Comparison of ENCODE assay signal across 18 cellular contexts in the genomic region with DNA sequence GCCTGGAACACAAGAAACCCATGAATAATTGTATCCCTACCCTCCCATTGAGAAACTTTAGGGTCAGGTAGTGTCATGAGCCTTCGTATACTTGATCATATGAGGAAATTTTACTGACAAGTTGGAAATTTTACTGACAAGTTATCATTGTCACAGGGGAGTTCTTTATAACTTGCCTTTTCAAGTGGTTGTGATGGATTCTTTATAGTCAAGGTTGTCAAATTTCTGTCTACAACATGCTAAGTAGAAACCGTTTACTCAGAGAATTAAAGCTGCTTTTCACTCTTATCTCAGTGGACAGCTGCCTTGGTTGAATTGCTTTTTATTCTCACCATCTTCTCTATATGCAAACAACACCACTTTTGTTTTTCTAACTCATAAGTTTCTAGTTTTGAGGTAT.
DNase-seq lines count a peak whose midpoint lies in the region; ATAC-seq and TF ChIP-seq lines count a peak whose summit lies in the region.
"Had no signal": no experiment of that assay in that cellular context is flagged by ENCODE, and none has a peak within 500 bp of the region (broad histone marks: within the 10 kb centered on the region; RNA-seq: fewer than 3 reads in every experiment).

No MANE protein-coding gene starts in this region.

- H3K27me3 ChIP-seq in hepatocyte (no peaks in the 10 kb centered on the region), trophoblast cell (ENCODE audit: insufficient read depth, low read length) (no peaks in the 10 kb centered on the region)
- H3K27me3 ChIP-seq: BE2C, BLaER1 had no signal

- H3K36me3 ChIP-seq in hepatocyte (replicated peaks; ENCODE audit: insufficient read depth, low read depth) (no peaks in the 10 kb centered on the region), trophoblast cell (ENCODE audit: control insufficient read depth in 1 of 2, insufficient read depth in 2 of 2, low read length in 2 of 2) (no peaks in the 10 kb centered on the region)
- H3K36me3 ChIP-seq: BE2C, BLaER1 had no signal

- H3K4me3 ChIP-seq in hepatocyte (no peak overlapping the region), trophoblast cell (ENCODE audit: low read depth, low read length) (no peak overlapping the region)
- H3K4me3 ChIP-seq: BLaER1 had no signal

- H3K4me2 ChIP-seq in hepatocyte, result peak overlapping the region; percentile 4
- no peak overlapping the region for H3K4me2 ChIP-seq in trophoblast cell (ENCODE audit: low read length)
- H3K4me2 ChIP-seq: BLaER1 had no signal

- H3K79me2 ChIP-seq in hepatocyte (no peaks in the 10 kb centered on the region), trophoblast cell (ENCODE audit: control insufficient read depth, insufficient read depth, low read length, poor library complexity) (no peaks in the 10 kb centered on the region)

- no peak overlapping the region for H4K12ac ChIP-seq in trophoblast cell (ENCODE audit: low read depth, low read length)

- no peak overlapping the region for H3K4ac ChIP-seq in trophoblast cell (ENCODE audit: low read depth, low read length)

- no peaks in the 10 kb centered on the region for H3K79me1 ChIP-seq in trophoblast cell (ENCODE audit: low read length)

- H3K4me1 ChIP-seq in hepatocyte (ENCODE audit: insufficient read depth) (no peaks in the 10 kb centered on the region), trophoblast cell (ENCODE audit: control insufficient read depth in 1 of 2, insufficient read depth in 2 of 2, low read length in 2 of 2) (no peaks in the 10 kb centered on the region)
- H3K4me1 ChIP-seq: BE2C, BLaER1 had no signal

- H2BK120ac ChIP-seq in trophoblast cell (ENCODE audit: insufficient read depth, low read length, poor library complexity), result no peak overlapping the region

- ATAC-seq in HG03521 (IDR thresholded peaks at IDR 0.05; ENCODE audit: unreplicated experiment), result no peak
- no peak for ATAC-seq in HG02798 (IDR thresholded peaks at IDR 0.05; ENCODE audit: poor library complexity, unreplicated experiment)

- H3K14ac ChIP-seq in trophoblast cell (ENCODE audit: low read length), result no peak overlapping the region

- H3K9me3 ChIP-seq in hepatocyte (ENCODE audit: low read depth) (no peaks in the 10 kb centered on the region), trophoblast cell (ENCODE audit: insufficient read depth, low read depth, low read length) (no peaks in the 10 kb centered on the region)
- H3K9me3 ChIP-seq: BE2C, BLaER1 had no signal

- no peak overlapping the region for H2AFZ ChIP-seq in hepatocyte
- H2AFZ ChIP-seq in trophoblast cell (ENCODE audit: insufficient read depth, low read length, poor library complexity), result no peak overlapping the region

- H3K18ac ChIP-seq in trophoblast cell (ENCODE audit: low read length), result no peak overlapping the region

- no peak overlapping the region for H2BK5ac ChIP-seq in trophoblast cell (ENCODE audit: low read depth, low read length, poor library complexity)

- no peak overlapping the region for H4K91ac ChIP-seq in trophoblast cell (ENCODE audit: low read depth, low read length)

- no peak overlapping the region for H2AK5ac ChIP-seq in trophoblast cell (ENCODE audit: low read length)

- H4K8ac ChIP-seq in trophoblast cell (ENCODE audit: low read depth, low read length), result no peak overlapping the region

- no peak overlapping the region for H3K9ac ChIP-seq in trophoblast cell (ENCODE audit: low read length)
- H3K9ac ChIP-seq: BLaER1 had no signal

- WGBS in hepatocyte (ENCODE audit: low lambda C conversion rate, missing lambda C conversion rate), result 57% methylated on average over 2 of the region's 2 CpGs
- WGBS in trophoblast cell (ENCODE audit: extremely low coverage, insufficient coverage, insufficient read length), result no CpG with 5 or more reads among the region's 2 CpGs

- no peaks in the 10 kb centered on the region for H4K20me1 ChIP-seq in hepatocyte (ENCODE audit: insufficient read depth, poor library complexity, severe bottlenecking)
- H4K20me1 ChIP-seq: BLaER1 had no signal

- TF ChIP-seq CTCF in hepatocyte (IDR thresholded peaks at IDR 0.05; ENCODE audit: poor library complexity), result no peak

- no peak overlapping the region for H3K23ac ChIP-seq in trophoblast cell (ENCODE audit: low read length)

- H3K27ac ChIP-seq in hepatocyte (no peak overlapping the region), trophoblast cell (ENCODE audit: low read depth, low read length) (peak overlapping the region; percentile 47)
- H3K27ac ChIP-seq: BLaER1 had no signal

- H3K9me2 ChIP-seq in hepatocyte (replicated peaks; ENCODE audit: insufficient read depth), result no peaks in the 10 kb centered on the region

- DNase-seq in OCI-M1 (lab: John Stamatoyannopoulos, UW), result peak; percentile 27
- DNase-seq in hepatocyte (ENCODE audit: low spot score), result no peak
- no peak for DNase-seq in trophoblast cell
- no peak for DNase-seq in HK-2 (ENCODE audit: unreplicated experiment)
- DNase-seq: 8988T; ACHN; BE2C; C1 segment of cervical spinal cord; Calu3; CD4-positive, alpha-beta memory T cell; CD4-positive, CD25-positive, alpha-beta regulatory T cell; CD8-positive, alpha-beta memory T cell; COR-L47; DMS79 treated with DMSO at 0.1 percent for 48 hours; GF-D8 had no signal

- H2BK12ac ChIP-seq in trophoblast cell (ENCODE audit: low read length), result no peak overlapping the region
